34 cellular contexts compared by ENCODE assay signal in the genomic region with DNA sequence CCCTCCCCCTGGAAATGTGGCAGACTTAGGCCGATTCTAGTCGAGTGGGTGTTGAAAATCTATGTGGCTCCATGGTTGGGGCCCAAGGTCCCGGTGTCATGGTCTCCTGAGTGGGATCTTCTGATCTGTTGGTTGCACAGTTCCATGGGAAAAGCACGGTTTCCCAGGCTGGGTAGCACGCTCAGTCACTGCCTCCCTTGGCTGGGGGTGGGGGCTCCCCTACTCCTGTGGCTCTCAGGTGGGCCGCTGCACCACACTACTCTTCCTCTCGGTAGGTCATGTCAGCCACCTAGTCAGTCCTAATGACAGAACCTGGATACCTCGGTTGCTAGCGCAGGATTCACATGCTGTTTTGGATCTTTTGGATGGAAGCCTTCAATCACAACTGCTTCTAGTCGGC.
A peak's percentile ranks its signal among the peaks of the same experiment; 100 is the strongest.
DNase-seq lines count a peak whose midpoint lies in the region; ATAC-seq, FAIRE-seq and TF ChIP-seq lines count a peak whose summit lies in the region.
"Had no signal": no experiment of that assay in that cellular context is flagged by ENCODE, and none has a peak within 500 bp of the region (broad histone marks: within the 10 kb centered on the region; RNA-seq: fewer than 3 reads in every experiment).

No MANE protein-coding gene starts in this region.

- H3K18ac ChIP-seq in neuronal stem cell (ENCODE audit: low read length) = peak overlapping the region; percentile 88

- H3K79me1 ChIP-seq in neuronal stem cell (ENCODE audit: low read depth, low read length) = no peaks in the 10 kb centered on the region

- H3K9me3 ChIP-seq in kidney (ENCODE audit: control insufficient read depth in 1 of 2, low read length in 2 of 2) (no peaks in the 10 kb centered on the region), neuronal stem cell (replicated peaks in 1 of 2; ENCODE audit: control insufficient read depth in 2 of 2, insufficient read depth in 1 of 2, low read depth in 1 of 2, low read length in 2 of 2) (no peaks in the 10 kb centered on the region)
- H3K9me3 ChIP-seq in CD4-positive, alpha-beta T cell (ENCODE audit: control insufficient read depth, low read length) = no peaks in the 10 kb centered on the region
- H3K9me3 ChIP-seq: A549, BE2C, BLaER1, Caco-2 had no signal

- CTCF ChIA-PET in CD4-positive, alpha-beta T cell (lab: Charles Lee) = no interaction called here

- peaks cover 2% of the 10 kb centered on the region for H3K27me3 Mint-ChIP-seq in GM23338 (ENCODE audit: insufficient read depth, low read depth, poor library complexity)
- no peaks in the 10 kb centered on the region for H3K27me3 Mint-ChIP-seq in CD4-positive, alpha-beta T cell
- H3K27me3 Mint-ChIP-seq: B cell; CD4-positive, alpha-beta memory T cell had no signal

- H3K36me3 ChIP-seq in GM23338 (ENCODE audit: insufficient read depth) = no peaks in the 10 kb centered on the region
- no peaks in the 10 kb centered on the region for H3K36me3 ChIP-seq in kidney (ENCODE audit: control insufficient read depth in 1 of 2, insufficient read depth in 2 of 2, low read length in 2 of 2)
- H3K36me3 ChIP-seq in neuronal stem cell (replicated peaks in 1 of 2; ENCODE audit: control insufficient read depth in 2 of 2, insufficient read depth in 2 of 2, low read length in 2 of 2) = no peaks in the 10 kb centered on the region
- H3K36me3 ChIP-seq: BE2C; BLaER1; BLaER1 treated with 17β-estradiol and CSF1 and Interleukin-3, amounts not matched to agents 10 nM and 100 nM had no signal

- H4K20me1 ChIP-seq in GM23338 (replicated peaks; ENCODE audit: insufficient read depth) = no peaks in the 10 kb centered on the region
- H4K20me1 ChIP-seq: BLaER1; BLaER1 treated with 17β-estradiol and CSF1 and Interleukin-3, amounts not matched to agents 10 nM and 100 nM had no signal

- peaks cover 12% of the 10 kb centered on the region; the same call in 2 of the 3 replicates for H3K4me1 Mint-ChIP-seq in GM23338
- no peaks in the 10 kb centered on the region for H3K4me1 Mint-ChIP-seq in CD4-positive, alpha-beta T cell (ENCODE audit: low read depth)
- H3K4me1 Mint-ChIP-seq: B cell; CD14-positive monocyte; CD4-positive, alpha-beta memory T cell; CD4-positive, CD25-positive, alpha-beta regulatory T cell; CD8-positive, alpha-beta memory T cell had no signal

- H3K27ac ChIP-seq in GM23338 (ENCODE audit: low read depth) (no peak overlapping the region), kidney (ENCODE audit: low read depth in 2 of 2, low read length in 2 of 2) (no peak overlapping the region), neuronal stem cell (replicated peaks; ENCODE audit: low read length) (no peak overlapping the region)
- no peak overlapping the region for H3K27ac ChIP-seq in CD4-positive, alpha-beta T cell (ENCODE audit: low read depth, low read length)
- H3K27ac ChIP-seq: 22Rv1; A549; BLaER1; BLaER1 treated with 17β-estradiol and CSF1 and Interleukin-3, amounts not matched to agents 10 nM and 100 nM; C4-2B had no signal

- no peak overlapping the region for H2BK120ac ChIP-seq in neuronal stem cell (ENCODE audit: low read depth, low read length)

- H3K4me3 Mint-ChIP-seq in GM23338 = no peak overlapping the region
- H3K4me3 Mint-ChIP-seq in CD4-positive, alpha-beta T cell = no peak overlapping the region
- H3K4me3 Mint-ChIP-seq: B cell; CD14-positive monocyte; CD4-positive, alpha-beta memory T cell; CD4-positive, CD25-positive, alpha-beta regulatory T cell; CD8-positive, alpha-beta memory T cell; CD8-positive, alpha-beta T cell had no signal

- peaks cover 5% of the 10 kb centered on the region; the same call in 1 of the 2 replicates for H3K9me2 ChIP-seq in GM23338 (ENCODE audit: insufficient read depth)

- no peak overlapping the region for H3K4ac ChIP-seq in neuronal stem cell (ENCODE audit: low read length)

- H4K8ac ChIP-seq in neuronal stem cell (ENCODE audit: low read depth, low read length) = no peak overlapping the region

- no peaks in the 10 kb centered on the region for H3K9me3 Mint-ChIP-seq in GM23338
- H3K9me3 Mint-ChIP-seq in CD4-positive, alpha-beta T cell = no peaks in the 10 kb centered on the region
- H3K9me3 Mint-ChIP-seq: CD8-positive, alpha-beta T cell had no signal

- H3K36me3 Mint-ChIP-seq in GM23338 (ENCODE audit: low read depth) = no peaks in the 10 kb centered on the region
- no peaks in the 10 kb centered on the region for H3K36me3 Mint-ChIP-seq in CD4-positive, alpha-beta T cell (ENCODE audit: low read depth)
- H3K36me3 Mint-ChIP-seq: CD4-positive, alpha-beta memory T cell; CD4-positive, CD25-positive, alpha-beta regulatory T cell; CD8-positive, alpha-beta memory T cell; CD8-positive, alpha-beta T cell had no signal

- no CpG with 5 or more reads among the region's 10 CpGs for WGBS in neuronal stem cell (ENCODE audit: extremely low coverage in 2 of 2, insufficient read length in 2 of 2, insufficient replicate concordance in 1 of 2), 2 donors

- POLR2A ChIA-PET in CD4-positive, alpha-beta T cell (lab: Charles Lee) = no interaction called here

- H2AFZ ChIP-seq in GM23338 (peak overlapping the region; percentile 39; the same call in 1 of the 2 replicates), neuronal stem cell (ENCODE audit: low read length) (no peak overlapping the region)

- peak overlapping the region; percentile 87 for H2BK15ac ChIP-seq in neuronal stem cell (ENCODE audit: low read length)

- H3K23ac ChIP-seq in neuronal stem cell (ENCODE audit: low read depth, low read length, poor library complexity) = no peak overlapping the region

- ATAC-seq in GM23338 = no peak
- ATAC-seq in left lobe of liver = no peak
- ATAC-seq in CD4-positive, alpha-beta T cell (ENCODE audit: poor library complexity) = no peak
- no peak for ATAC-seq in HG02588 (IDR thresholded peaks at IDR 0.05; ENCODE audit: unreplicated experiment)
- ATAC-seq: A549; CD8-positive, alpha-beta T cell had no signal

- H3K14ac ChIP-seq in neuronal stem cell (ENCODE audit: low read length) = no peak overlapping the region

- no peak overlapping the region for H3K9ac ChIP-seq in kidney (ENCODE audit: low read length in 2 of 2)
- no peak overlapping the region for H3K9ac ChIP-seq in neuronal stem cell (ENCODE audit: low read depth, low read length, poor library complexity)
- H3K9ac ChIP-seq: BLaER1; BLaER1 treated with 17β-estradiol and CSF1 and Interleukin-3, amounts not matched to agents 10 nM and 100 nM had no signal

- H2BK12ac ChIP-seq in neuronal stem cell (ENCODE audit: low read length) = no peak overlapping the region

- H2BK5ac ChIP-seq in neuronal stem cell (ENCODE audit: low read length) = no peak overlapping the region

- H3K79me2 ChIP-seq in GM23338 (replicated peaks; ENCODE audit: insufficient read depth) = no peaks in the 10 kb centered on the region

- no peak overlapping the region for H3K4me2 ChIP-seq in GM23338
- H3K4me2 ChIP-seq in neuronal stem cell (ENCODE audit: insufficient read depth, low read length, poor library complexity, severe bottlenecking) = no peak overlapping the region
- H3K4me2 ChIP-seq: A549; BLaER1; BLaER1 treated with 17β-estradiol and CSF1 and Interleukin-3, amounts not matched to agents 10 nM and 100 nM had no signal

- no peaks in the 10 kb centered on the region for H3F3A ChIP-seq in GM23338 (replicated peaks; ENCODE audit: low read depth)

- no peak for FAIRE-seq in kidney (lab: Jason Lieb, UNC)
- FAIRE-seq: A204.1, D721Med had no signal

- H3K4me1 ChIP-seq in GM23338 (ENCODE audit: insufficient read depth) (0 out of 2 replicates have a peak, but pooled peaks cover 4% of the 10 kb centered on the region), kidney (ENCODE audit: control insufficient read depth in 1 of 2, insufficient read depth in 1 of 2, low read depth in 1 of 2, low read length in 2 of 2) (no peaks in the 10 kb centered on the region), neuronal stem cell (ENCODE audit: control insufficient read depth in 2 of 2, insufficient read depth in 1 of 2, low read depth in 1 of 2, low read length in 2 of 2) (no peaks in the 10 kb centered on the region)
- H3K4me1 ChIP-seq: A549; BE2C; BLaER1; BLaER1 treated with 17β-estradiol and CSF1 and Interleukin-3, amounts not matched to agents 10 nM and 100 nM; Caco-2 had no signal

- intact Hi-C loops in kidney (cut with DNase I) = no loop called here
- intact Hi-C loops in CD4-positive, alpha-beta T cell (cut with DNase I, micrococcal nuclease) = no loop called here

- no peaks in the 10 kb centered on the region for H3K27me3 ChIP-seq in GM23338 (ENCODE audit: insufficient read depth)
- no peaks in the 10 kb centered on the region for H3K27me3 ChIP-seq in neuronal stem cell (ENCODE audit: control insufficient read depth in 3 of 3, insufficient read depth in 3 of 3, low read depth in 1 of 3, low read length in 3 of 3)
- no peaks in the 10 kb centered on the region for H3K27me3 ChIP-seq in CD4-positive, alpha-beta T cell (ENCODE audit: control insufficient read depth, insufficient read depth, low read length)
- H3K27me3 ChIP-seq: BE2C; BLaER1; BLaER1 treated with 17β-estradiol and CSF1 and Interleukin-3, amounts not matched to agents 10 nM and 100 nM had no signal

- no peak overlapping the region for H3K27ac Mint-ChIP-seq in GM23338
- H3K27ac Mint-ChIP-seq in CD4-positive, alpha-beta T cell = no peak overlapping the region
- H3K27ac Mint-ChIP-seq: B cell; CD14-positive monocyte; CD4-positive, CD25-positive, alpha-beta regulatory T cell; CD8-positive, alpha-beta memory T cell; CD8-positive, alpha-beta T cell had no signal

- H3K4me3 ChIP-seq in GM23338 = no peak overlapping the region
- H3K4me3 ChIP-seq in kidney (ENCODE audit: low read length in 2 of 2) = no peak overlapping the region
- H3K4me3 ChIP-seq in neuronal stem cell (ENCODE audit: low read length in 2 of 2) = no peak overlapping the region
- H3K4me3 ChIP-seq: A549; BLaER1; BLaER1 treated with 17β-estradiol and CSF1 and Interleukin-3, amounts not matched to agents 10 nM and 100 nM had no signal

- no peak for DNase-seq in GM23338 (ENCODE audit: low spot score)
- peak; percentile 41 for DNase-seq in kidney
- DNase-seq in neuronal stem cell (ENCODE audit: low spot score) = no peak
- no peak for DNase-seq in left lobe of liver (ENCODE audit: low spot score)
- no peak for DNase-seq in CD4-positive, alpha-beta T cell
- DNase-seq: 8988T; ACHN; AML-193; BE2C; C1 segment of cervical spinal cord; Caco-2; Calu3; CD4-positive, alpha-beta memory T cell; CD4-positive, CD25-positive, alpha-beta regulatory T cell; CD8-positive, alpha-beta memory T cell; CD8-positive, alpha-beta T cell; COR-L47; DMS 273 treated with DMSO at 0.1 percent for 48 hours; DMS153; DMS53; DMS79; DMS79 treated with DMSO at 0.1 percent for 48 hours; DND-41; EL had no signal

- TF ChIP-seq CTCF in GM23338 (conservative IDR thresholded peaks at IDR 0.05; ENCODE audit: low read depth in 2 of 2) (no peak), kidney (IDR thresholded peaks at IDR 0.05; ENCODE audit: borderline replicate concordance, extremely low read depth, insufficient read depth) (no peak)
- TF ChIP-seq CTCF in CD4-positive, alpha-beta T cell (IDR thresholded peaks at IDR 0.05) = no peak

- no peak overlapping the region for H2AK5ac ChIP-seq in neuronal stem cell (ENCODE audit: low read depth, low read length)

- H4K91ac ChIP-seq in neuronal stem cell (ENCODE audit: low read depth, low read length, poor library complexity) = no peak overlapping the region

TF ChIP-seq in GM23338, 12 proteins besides CTCF, POLR2A, EP300 and RAD21:
- TF ChIP-seq ZNF331 (CRISPR knock-in tag; IDR thresholded peaks at IDR 0.05; ENCODE audit: low read depth) (no peak), STAT1 (IDR thresholded peaks at IDR 0.05; ENCODE audit: unreplicated experiment) (no peak), POLR2AphosphoS5 (IDR thresholded peaks at IDR 0.05; ENCODE audit: low read depth) (no peak)
